ENCODE assay signal across 8 cellular contexts in genomic region chr17:62704381-62704971, GRCh38.
DNase-seq lines count a peak whose midpoint lies in the region; ATAC-seq and TF ChIP-seq lines count a peak whose summit lies in the region.

No MANE protein-coding gene starts in this region.

- H3K36me3 ChIP-seq in KMS-11 (ENCODE audit: insufficient read depth) (no peaks in the 10 kb centered on the region), ascending aorta (no peaks in the 10 kb centered on the region), iPS-18a (ENCODE audit: control insufficient read depth, low read depth, low read length) (no peaks in the 10 kb centered on the region)

- TF ChIP-seq CTCF in KMS-11 (conservative IDR thresholded peaks at IDR 0.05; ENCODE audit: low read depth, low read length), result no peak
- no peak for TF ChIP-seq CTCF in ascending aorta (IDR thresholded peaks at IDR 0.05)

- H3K27me3 ChIP-seq in KMS-11 (ENCODE audit: insufficient read depth, low read depth), result peaks cover 16% of the 10 kb centered on the region
- no peaks in the 10 kb centered on the region for H3K27me3 ChIP-seq in ascending aorta
- peaks cover 35% of the 10 kb centered on the region for H3K27me3 ChIP-seq in iPS-18a (ENCODE audit: control insufficient read depth, insufficient read depth, low read length)

- intact Hi-C loops in ascending aorta (cut with DNase I), result loop anchor here (1.0 to 10.0 kb wide), 3 partner anchors 380 to 702 kb away; no protein-coding TSS in a partner anchor

- peak overlapping the region; percentile 91 for H2AFZ ChIP-seq in KMS-11 (ENCODE audit: low read depth)

- no peak overlapping the region for H3K4me3 ChIP-seq in KMS-11 (IDR thresholded peaks at IDR 0.05; ENCODE audit: insufficient read depth, low read depth, low read length)
- peak overlapping the region; percentile 87 to 93 for H3K4me3 ChIP-seq in ascending aorta
- H3K4me3 ChIP-seq in iPS-18a (ENCODE audit: low read length), result peak overlapping the region; percentile 67
- H3K4me3 ChIP-seq in skeletal muscle cell (ENCODE audit: low read depth, low read length), result peak overlapping the region; percentile 55

- no peak overlapping the region; the same call in 1 of the 2 replicates for H3K9ac ChIP-seq in KMS-11
- peak overlapping the region; percentile 79 for H3K9ac ChIP-seq in iPS-18a (ENCODE audit: low read length)

- no peaks in the 10 kb centered on the region for H3K79me2 ChIP-seq in KMS-11 (ENCODE audit: insufficient read depth, low read depth)

- H3K9me3 ChIP-seq in ascending aorta (no peaks in the 10 kb centered on the region), iPS-18a (ENCODE audit: control insufficient read depth, low read depth, low read length) (peaks cover 4% of the 10 kb centered on the region)

- DNase-seq in Daoy (ENCODE audit: low read depth) (peak; percentile 64), ascending aorta (ENCODE audit: low spot score in 2 of 2) (no peak), skeletal muscle cell (ENCODE audit: low read depth) (no peak)
- DNase-seq in activated CD4-positive, alpha-beta T cell treated with anti-CD3 and anti-CD28 coated beads for 48 hours, result no peak

- no peak overlapping the region for H3K27ac ChIP-seq in KMS-11
- H3K27ac ChIP-seq in ascending aorta, result peak overlapping the region; percentile 35 to 56
- no peak overlapping the region for H3K27ac ChIP-seq in iPS-18a (ENCODE audit: low read length)

- H3K4me1 ChIP-seq in KMS-11 (ENCODE audit: low read depth, poor library complexity, severe bottlenecking) (peaks cover 17% of the 10 kb centered on the region), ascending aorta (peaks cover 0 to 23% of the 10 kb centered on the region in 2 donors), iPS-18a (ENCODE audit: control insufficient read depth, low read depth, low read length) (peaks cover 28% of the 10 kb centered on the region)

- ATAC-seq in GM18861 (IDR thresholded peaks at IDR 0.05; ENCODE audit: unreplicated experiment) (no peak), HG03139 (IDR thresholded peaks at IDR 0.05; ENCODE audit: unreplicated experiment) (no peak)

- H4K20me1 ChIP-seq in KMS-11 (ENCODE audit: insufficient read depth), result no peaks in the 10 kb centered on the region

- H3K4me2 ChIP-seq in KMS-11, result peak overlapping the region; percentile 69

Comparison
In these comparisons a context has a peak if more than half of its experiments do, and no peak if none do; other contexts are left out.
1. H3K27ac ChIP-seq: peak in ascending aorta (2 of 2); none in KMS-11 (single experiment) and iPS-18a (single experiment).